21 cellular contexts compared by ENCODE assay signal in genomic region chr17:76405607-76405966, GRCh38. TPM values are rescaled to one million over a fixed set of nuclear protein-coding genes. Genes with fewer than 3 reads are reported as not detected.
DNase-seq lines count a peak whose midpoint lies in the region; ATAC-seq and TF ChIP-seq lines count a peak whose summit lies in the region.
"Had no signal": no experiment of that assay in that cellular context is flagged by ENCODE, and none has a peak within 500 bp of the region (broad histone marks: within the 10 kb centered on the region; RNA-seq: fewer than 3 reads in every experiment).

No MANE protein-coding gene starts in this region.

- peaks cover 46% of the 10 kb centered on the region for H3K79me2 ChIP-seq in osteoblast (ENCODE audit: insufficient read depth, low read length)

- H3K27ac ChIP-seq in BLaER1 (no peak overlapping the region), osteoblast (ENCODE audit: low read depth, low read length) (no peak overlapping the region), colonic mucosa (no peak overlapping the region)
- H3K27ac ChIP-seq: left lung, stomach had no signal

- H3K4me3 ChIP-seq in BLaER1 (no peak overlapping the region), NB4 (ENCODE audit: low read depth, low read length) (no peak overlapping the region), osteoblast (ENCODE audit: insufficient read depth, low read length) (no peak overlapping the region), colonic mucosa (no peak overlapping the region)
- H3K4me3 ChIP-seq: adrenal gland, left lung, MG63, Peyer's patch, smooth muscle cell, stomach had no signal

- H3K4me2 ChIP-seq in BLaER1 (peak overlapping the region; percentile 75), osteoblast (ENCODE audit: insufficient read depth, low read length) (no peak overlapping the region)
- H3K4me2 ChIP-seq: smooth muscle cell had no signal

- H3K36me3 ChIP-seq in BLaER1 (peaks cover 61% of the 10 kb centered on the region), osteoblast (ENCODE audit: insufficient read depth, low read length) (peaks cover 31% of the 10 kb centered on the region), colonic mucosa (peaks cover 8% of the 10 kb centered on the region)

- ATAC-seq in left ventricle myocardium superior (no peak), HG02642 (IDR thresholded peaks at IDR 0.05; ENCODE audit: poor library complexity, unreplicated experiment) (no peak)

- H4K20me1 ChIP-seq in BLaER1 (peaks cover 87% of the 10 kb centered on the region), osteoblast (ENCODE audit: insufficient read depth, low read length) (peaks cover 54% of the 10 kb centered on the region)

- TF ChIP-seq POLR2A in NB4 (IDR thresholded peaks at IDR 0.05; ENCODE audit: extremely low read depth, insufficient read length) = no peak

- H3K27me3 ChIP-seq in BLaER1 (no peaks in the 10 kb centered on the region), osteoblast (ENCODE audit: insufficient read depth, low read length) (no peaks in the 10 kb centered on the region), colonic mucosa (no peaks in the 10 kb centered on the region)
- H3K27me3 ChIP-seq: adrenal gland, left lung, MG63, Peyer's patch, stomach had no signal

- H2AFZ ChIP-seq in osteoblast (ENCODE audit: low read length) = no peak overlapping the region

- intact Hi-C loops in left ventricle myocardium superior (cut with micrococcal nuclease) (loop anchor here (5.0 kb wide), 1 partner anchor 52 kb away; no protein-coding TSS in a partner anchor), colonic mucosa (cut with DNase I) (loop anchor here (5.0 kb wide), 1 partner anchor 52 kb away; no protein-coding TSS in a partner anchor)

- peak; percentile 82 for DNase-seq in NB4 (ENCODE audit: low read depth)
- peak; percentile 33 for DNase-seq in left ventricle myocardium superior
- DNase-seq in osteoblast (ENCODE audit: insufficient read length, low spot score, missing footprints) = peak; percentile 59
- no peak for DNase-seq in colonic mucosa
- DNase-seq in amniotic stem cell (lab: John Stamatoyannopoulos, UW) = no peak
- DNase-seq in DMS79 (lab: John Stamatoyannopoulos, UW) = no peak
- DNase-seq: activated CD4-positive, alpha-beta memory T cell treated with anti-CD3 and anti-CD28 coated beads for 36 hours; activated gamma-delta T cell; C1 segment of cervical spinal cord; dermis blood vessel endothelial cell; H7; MG63; stimulated activated CD4-positive, alpha-beta T cell treated with anti-CD3 and anti-CD28 coated beads, Interleukin-4, amount 100 ng/mL, for 4 hours; trophoblast cell had no signal

- TF ChIP-seq CTCF in NB4 (IDR thresholded peaks at IDR 0.05; ENCODE audit: low read depth, low read length) (no peak), osteoblast (IDR thresholded peaks at IDR 0.05; ENCODE audit: extremely low read depth, low read depth, low read length) (no peak), colonic mucosa (IDR thresholded peaks at IDR 0.05) (no peak)

- H3K9me3 ChIP-seq in BLaER1 = no peaks in the 10 kb centered on the region
- H3K9me3 ChIP-seq in osteoblast (ENCODE audit: low read depth, low read length) = no peaks in the 10 kb centered on the region
- no peaks in the 10 kb centered on the region for H3K9me3 ChIP-seq in colonic mucosa
- H3K9me3 ChIP-seq: adrenal gland, left lung, MG63, Peyer's patch, stomach had no signal

- H3K9ac ChIP-seq in BLaER1 = no peak overlapping the region
- H3K9ac ChIP-seq in colonic mucosa (ENCODE audit: low read depth in 2 of 2, low read length in 2 of 2) = no peak overlapping the region

- peaks cover 49% of the 10 kb centered on the region for H3K4me1 ChIP-seq in BLaER1
- H3K4me1 ChIP-seq in osteoblast (ENCODE audit: insufficient read depth, low read length) = peaks cover 9% of the 10 kb centered on the region
- H3K4me1 ChIP-seq in colonic mucosa = no peaks in the 10 kb centered on the region

RNA-seq across cellular contexts. Expression of gene SPHK1, which starts 21.2 kb away (rescaled TPM):
- total RNA-seq in left ventricle myocardium superior (2.7 TPM), osteoblast (112 and 142 TPM in 2 replicates), colonic mucosa (1 to 10 TPM; 2.1 to 3.3 TPM)

RNA-seq across cellular contexts. Expression of gene UBE2O, which starts 47.4 kb away (rescaled TPM):
- total RNA-seq in left ventricle myocardium superior (39.0 TPM), osteoblast (17.7 and 19.5 TPM in 2 replicates), colonic mucosa (10 to 100 TPM; 17.5 to 25.2 TPM)

RNA-seq across cellular contexts. Expression of gene PRPSAP1, which starts 51.9 kb away (rescaled TPM):
- total RNA-seq in left ventricle myocardium superior (38.8 TPM), osteoblast (79.6 and 82.2 TPM in 2 replicates), colonic mucosa (10 to 100 TPM; 60.7 to 70.0 TPM)

Comparison
In these comparisons a context has a peak if more than half of its experiments do, and no peak if none do; other contexts are left out.
1. DNase-seq: peak in NB4 (single experiment), left ventricle myocardium superior (single experiment) and osteoblast (single experiment); none in colonic mucosa (single experiment), amniotic stem cell (single experiment) and DMS79 (single experiment).
2. RNA of gene SPHK1, which starts 21.2 kb away (total RNA-seq): 112 to 142 TPM in osteoblast; 2.1 to 3.3 TPM in colonic mucosa and 2.7 TPM in left ventricle myocardium superior (single experiment); every median in the first group is over 10 times any median in the second.